In the genomic region with DNA sequence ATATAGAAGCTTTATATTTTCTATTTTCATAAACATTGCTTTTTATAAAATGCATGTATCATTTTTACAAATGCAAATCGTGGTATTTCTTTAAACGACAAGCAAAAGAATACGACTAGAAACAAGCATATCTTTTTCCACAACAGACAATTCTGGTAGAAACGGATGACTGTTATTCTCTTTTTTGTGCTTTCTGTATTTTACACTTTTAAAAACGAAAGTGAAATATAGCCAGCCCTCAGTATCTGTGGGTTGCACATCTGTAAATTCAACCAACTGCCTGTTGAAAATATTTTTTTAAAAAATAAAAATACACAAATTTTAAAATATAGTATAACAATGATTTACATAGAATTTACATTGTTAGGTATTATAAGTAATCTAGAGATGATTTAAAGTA, we compare ENCODE assay signal across 13 cellular contexts.
DNase-seq lines count a peak whose midpoint lies in the region; ATAC-seq and TF ChIP-seq lines count a peak whose summit lies in the region.
"Had no signal": no experiment of that assay in that cellular context is flagged by ENCODE, and none has a peak within 500 bp of the region (broad histone marks: within the 10 kb centered on the region; RNA-seq: fewer than 3 reads in every experiment).

No MANE protein-coding gene starts in this region.

- H3K9me2 ChIP-seq in OCI-LY1 (ENCODE audit: low read depth, low read length): no peaks in the 10 kb centered on the region

- H3K27ac ChIP-seq in OCI-LY1 (ENCODE audit: low read depth, low read length, poor library complexity, severe bottlenecking): no peak overlapping the region

- H3K4me1 ChIP-seq in OCI-LY1 (ENCODE audit: insufficient read depth, low read length, severe bottlenecking): peaks cover 5% of the 10 kb centered on the region

- H3K4me3 ChIP-seq in OCI-LY1 (ENCODE audit: low read depth, low read length, poor library complexity, severe bottlenecking) (no peak overlapping the region), MG63 (no peak overlapping the region)

- H2AFZ ChIP-seq in OCI-LY1 (ENCODE audit: low read length): peak overlapping the region; percentile 76; the same call in 1 of the 2 replicates

- no peaks in the 10 kb centered on the region for H4K20me1 ChIP-seq in OCI-LY1 (ENCODE audit: insufficient read depth, low read length)

- H3K9ac ChIP-seq in OCI-LY1 (ENCODE audit: low read length): no peak overlapping the region

- H3K27me3 ChIP-seq in OCI-LY1 (ENCODE audit: insufficient read depth, low read length) (no peaks in the 10 kb centered on the region), MG63 (no peaks in the 10 kb centered on the region)

- TF ChIP-seq CTCF in GM13976 (IDR thresholded peaks at IDR 0.05; ENCODE audit: borderline replicate concordance, control extremely low read depth, extremely low read depth, insufficient read depth, missing control alignments): no peak
- TF ChIP-seq CTCF in OCI-LY1 (IDR thresholded peaks at IDR 0.05; ENCODE audit: low read length): no peak

- DNase-seq in GM13976 (ENCODE audit: low spot score) (peak; percentile 20), T1000 (lab: John Stamatoyannopoulos, UW) (no peak), MG63 (no peak), DMS 273 treated with DMSO at 0.1 percent for 48 hours (lab: John Stamatoyannopoulos, UW) (no peak), EL (no peak)
- DNase-seq: activated T-cell treated with anti-CD3 and anti-CD28 coated beads, Interleukin-2, amount 50 U/mL, for 24 hours; Calu3; NCI-H187 treated with DMSO at 0.1 percent for 48 hours; NCI-H69; stimulated activated CD4-positive, alpha-beta T cell treated with anti-CD3 and anti-CD28 coated beads, Interleukin-1b, Interleukin-23, amount 100 ng/mL, for 48 hours had no signal

- H3K79me2 ChIP-seq in OCI-LY1 (ENCODE audit: insufficient read depth, low read length): no peaks in the 10 kb centered on the region

- H3F3A ChIP-seq in OCI-LY1 (ENCODE audit: insufficient read depth, low read length): no peaks in the 10 kb centered on the region

- ATAC-seq in GM19372 (IDR thresholded peaks at IDR 0.05; ENCODE audit: low read depth, unreplicated experiment): peak; percentile 64
- peak; percentile 61 for ATAC-seq in HG02981 (IDR thresholded peaks at IDR 0.05; ENCODE audit: unreplicated experiment)

- H3K36me3 ChIP-seq in OCI-LY1 (ENCODE audit: insufficient read depth, low read length) (no peaks in the 10 kb centered on the region; the same call in 1 of the 2 replicates), MG63 (no peaks in the 10 kb centered on the region)

- in situ Hi-C loops in GM13976 (cut with MboI; ENCODE audit: low sequenced_read_pairs, unreplicated experiment): no loop called here

- no peak overlapping the region for H3K4me2 ChIP-seq in OCI-LY1 (ENCODE audit: low read length)

- H3K9me3 ChIP-seq in OCI-LY1 (ENCODE audit: low read length): no peaks in the 10 kb centered on the region
- no peaks in the 10 kb centered on the region for H3K9me3 ChIP-seq in MG63
